In genomic region chr10:22483132-22483531, GRCh38 we compare ENCODE assay signal across 1 cellular context.
TF ChIP-seq lines count a peak whose summit lies in the region.

No MANE protein-coding gene starts in this region.

TF ChIP-seq in GM23338, 12 proteins besides CTCF, POLR2A, EP300 and RAD21 (continued from another document):
- no peak for TF ChIP-seq ZNF462 (CRISPR knock-in tag; IDR thresholded peaks at IDR 0.05)
- no peak for TF ChIP-seq ZNF331 (CRISPR knock-in tag; IDR thresholded peaks at IDR 0.05; ENCODE audit: low read depth)
- TF ChIP-seq POLR2AphosphoS5 (IDR thresholded peaks at IDR 0.05; ENCODE audit: low read depth), result no peak
- no peak for TF ChIP-seq NANOG (IDR thresholded peaks at IDR 0.05; ENCODE audit: borderline replicate concordance)
- TF ChIP-seq EZH2phosphoT487 (IDR thresholded peaks at IDR 0.05; ENCODE audit: unreplicated experiment), result no peak
- TF ChIP-seq EZH2 (IDR thresholded peaks at IDR 0.05; ENCODE audit: low read depth, unreplicated experiment), result no peak
- no peak for TF ChIP-seq CREB1 (CRISPR knock-in tag; IDR thresholded peaks at IDR 0.05; ENCODE audit: low read depth)
- TF ChIP-seq ETS1 (IDR thresholded peaks at IDR 0.05), result no peak
- no peak for TF ChIP-seq STAT1 (IDR thresholded peaks at IDR 0.05; ENCODE audit: unreplicated experiment)
